ENCODE assay signal across 8 cellular contexts in the genomic region with DNA sequence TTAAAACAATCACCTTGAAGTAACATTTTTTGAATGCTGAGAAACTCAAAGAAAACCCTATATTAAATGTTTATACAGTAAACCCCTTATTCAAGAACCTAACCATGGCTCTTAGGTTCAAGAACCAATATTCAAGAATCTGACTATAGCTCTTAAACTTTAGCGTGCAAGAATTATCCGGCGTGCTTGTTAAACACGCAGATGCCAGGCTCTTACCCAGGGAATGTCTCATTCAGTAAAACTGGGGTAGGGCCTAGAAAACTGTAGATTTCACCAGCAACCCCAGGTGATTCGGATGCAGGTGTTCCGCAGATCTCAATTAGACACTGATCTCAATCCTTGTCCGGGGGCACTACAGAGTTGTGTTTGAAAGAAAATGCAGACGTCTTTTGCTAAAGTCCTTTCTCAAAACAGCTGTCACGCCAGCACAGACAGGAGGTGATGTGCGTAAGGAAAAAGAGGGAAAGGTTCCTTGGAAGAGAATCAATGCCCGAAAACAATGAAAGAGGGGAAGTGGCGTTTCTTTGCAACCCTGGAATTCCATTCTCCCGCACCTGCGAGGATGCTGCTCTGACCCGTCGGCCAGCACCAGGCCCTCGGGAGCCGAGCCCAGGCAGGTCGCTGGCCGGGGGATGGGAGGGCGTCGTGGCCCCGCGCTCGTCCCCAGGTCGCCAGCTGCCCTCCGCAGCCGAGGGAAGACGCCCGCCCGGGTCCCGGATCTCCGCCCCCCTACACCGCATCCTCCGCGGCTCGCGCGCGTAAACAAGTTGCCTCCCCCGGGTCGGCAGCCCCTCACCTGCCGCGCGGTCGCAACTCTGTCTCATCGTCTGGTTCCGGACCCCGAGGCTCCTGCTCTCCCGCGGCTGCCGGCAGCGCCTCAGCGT. TPM values are rescaled to one million over a fixed set of nuclear protein-coding genes. Genes with fewer than 3 reads are reported as not detected.
DNase-seq lines count a peak whose midpoint lies in the region; ATAC-seq lines count a peak whose summit lies in the region.

No MANE protein-coding gene starts in this region.

- H3K27ac ChIP-seq in ACC112 (ENCODE audit: low read depth, low read length) (peak overlapping the region; percentile 89), mesodermal cell (ENCODE audit: low read depth, low read length, severe bottlenecking) (peak overlapping the region; percentile 93)
- H3K27ac ChIP-seq in effector memory CD4-positive, alpha-beta T cell (ENCODE audit: insufficient read depth, low read length, poor library complexity, severe bottlenecking): peak overlapping the region; percentile 94

- peaks cover 20% of the 10 kb centered on the region for H3K4me1 ChIP-seq in ACC112 (ENCODE audit: control insufficient read depth, insufficient read depth, low read length, unreplicated experiment)
- peaks cover 6% of the 10 kb centered on the region for H3K4me1 ChIP-seq in effector memory CD4-positive, alpha-beta T cell (ENCODE audit: control insufficient read depth, insufficient read depth, low read length, poor library complexity, severe bottlenecking)
- peaks cover 4% of the 10 kb centered on the region for H3K4me1 ChIP-seq in mesodermal cell (ENCODE audit: control insufficient read depth, insufficient read depth, low read length, poor library complexity, severe bottlenecking)

- ATAC-seq in GM19328 (IDR thresholded peaks at IDR 0.05; ENCODE audit: unreplicated experiment) (peak; percentile 1), GM21360 (IDR thresholded peaks at IDR 0.05; ENCODE audit: unreplicated experiment) (no peak)

- no peaks in the 10 kb centered on the region for H3K27me3 ChIP-seq in ACC112 (ENCODE audit: insufficient read depth, low read length)
- H3K27me3 ChIP-seq in effector memory CD4-positive, alpha-beta T cell (replicated peaks; ENCODE audit: control insufficient read depth, insufficient read depth, low read length, poor library complexity, severe bottlenecking): no peaks in the 10 kb centered on the region

- H3K79me2 ChIP-seq in ACC112 (ENCODE audit: control insufficient read depth, insufficient read depth, low read length, unreplicated experiment): peaks cover 49% of the 10 kb centered on the region

- 0 to 1% methylated on average over 36 to 49 of the region's 54 CpGs for WGBS in mesodermal cell (ENCODE audit: insufficient coverage in 2 of 2), 2 experiments

- no peaks in the 10 kb centered on the region for H3K9me3 ChIP-seq in effector memory CD4-positive, alpha-beta T cell (ENCODE audit: control insufficient read depth, low read length)
- no peaks in the 10 kb centered on the region for H3K9me3 ChIP-seq in mesodermal cell (ENCODE audit: control insufficient read depth, low read length)

- H2AFZ ChIP-seq in ACC112 (ENCODE audit: low read length, unreplicated experiment): peak overlapping the region; percentile 81

- H3K4me3 ChIP-seq in ACC112 (ENCODE audit: low read depth, low read length): peak overlapping the region; percentile 76
- H3K4me3 ChIP-seq in effector memory CD4-positive, alpha-beta T cell (ENCODE audit: insufficient read depth, low read depth, low read length, poor library complexity, severe bottlenecking): peak overlapping the region; percentile 82
- peak overlapping the region; percentile 78 for H3K4me3 ChIP-seq in mesodermal cell (ENCODE audit: extremely low read depth, insufficient read depth, low read length, poor library complexity, severe bottlenecking)

- H3K36me3 ChIP-seq in ACC112 (ENCODE audit: insufficient read depth, low read length) (no peaks in the 10 kb centered on the region), mesodermal cell (ENCODE audit: control insufficient read depth, insufficient read depth, low read length) (no peaks in the 10 kb centered on the region)
- H3K36me3 ChIP-seq in effector memory CD4-positive, alpha-beta T cell (ENCODE audit: control insufficient read depth, insufficient read depth, low read length): no peaks in the 10 kb centered on the region

- DNase-seq in HuH-7.5 (ENCODE audit: low spot score): peak; percentile 16
- peak; percentile 41 to 59 for DNase-seq in activated CD4-positive, alpha-beta T cell treated with anti-CD3 and anti-CD28 coated beads, Interleukin-2, amount 50 U/mL, for 48 hours
- DNase-seq in effector memory CD4-positive, alpha-beta T cell: peak in 2 of 3 donors; percentile 37 to 41
- DNase-seq in stimulated activated CD8-positive, alpha-beta memory T cell treated with anti-CD3 and anti-CD28 coated beads, Interleukin-4, amount 100 ng/mL, for 24 hours (ENCODE audit: low read depth): peak; percentile 38

RNA-seq across cellular contexts. Expression of gene EIF2AK3, which starts 0.9 kb away (rescaled TPM):
- 18.8 TPM for polyA plus RNA-seq in mesodermal cell (2013, experiment 1 of 2)
- 15.7 TPM for polyA plus RNA-seq in mesodermal cell (2013, experiment 2 of 2)
